Comparison of ENCODE assay signal across 18 cellular contexts in the genomic region with DNA sequence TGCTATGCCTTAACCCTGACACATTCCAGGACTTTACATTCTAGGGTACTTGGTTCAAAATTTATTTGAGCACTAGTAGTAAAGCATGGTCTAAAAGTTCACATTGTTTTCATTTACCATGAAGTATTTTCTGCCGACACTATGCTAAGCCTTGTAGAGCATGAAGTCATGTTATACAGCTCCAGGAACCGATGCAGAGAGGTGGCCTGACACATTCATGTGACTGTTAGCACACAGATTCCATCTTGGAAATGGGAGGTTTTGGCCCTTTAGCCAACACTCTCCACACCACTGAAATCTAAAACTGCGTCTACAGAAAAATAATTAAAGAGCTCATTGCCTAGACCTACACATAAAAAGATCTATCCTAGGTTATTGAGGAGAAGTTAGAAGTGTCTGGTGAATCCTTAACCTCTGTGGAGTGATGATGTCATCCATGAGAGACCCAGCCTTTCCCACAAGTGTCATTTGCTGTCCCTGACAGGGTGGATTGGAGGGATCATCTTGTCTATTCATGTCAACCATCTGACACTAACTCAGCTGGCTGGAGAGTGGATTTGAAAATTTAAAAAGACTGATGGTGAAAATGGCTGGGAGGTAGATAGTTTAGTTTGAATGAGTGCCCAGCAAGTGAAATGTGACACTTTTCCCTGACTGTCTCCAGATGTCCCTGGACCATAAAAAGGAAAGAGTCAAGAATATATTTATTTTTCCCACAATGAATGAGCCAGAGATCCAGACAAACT. TPM values are rescaled to one million over a fixed set of nuclear protein-coding genes. Genes with fewer than 3 reads are reported as not detected.
DNase-seq lines count a peak whose midpoint lies in the region; ATAC-seq, FAIRE-seq and TF ChIP-seq lines count a peak whose summit lies in the region.
"Had no signal": no experiment of that assay in that cellular context is flagged by ENCODE, and none has a peak within 500 bp of the region (broad histone marks: within the 10 kb centered on the region; RNA-seq: fewer than 3 reads in every experiment).

No MANE protein-coding gene starts in this region.

- H3K27ac ChIP-seq in HepG2 (ENCODE audit: extremely low read length, insufficient read depth, low read length) (no peak overlapping the region), subcutaneous abdominal adipose tissue (ENCODE audit: low read depth, low read length) (peak overlapping the region; percentile 68)

- H2AFZ ChIP-seq in HepG2 (ENCODE audit: low read length), result no peak overlapping the region

- FAIRE-seq in HTR-8/SVneo (lab: Jason Lieb, UNC), result peak; percentile 57
- no peak for FAIRE-seq in HepG2 (lab: Jason Lieb, UNC)
- no peak for FAIRE-seq in GM12891 (lab: Jason Lieb, UNC)
- FAIRE-seq: GM18507 had no signal

- H3K27me3 ChIP-seq in HepG2 (ENCODE audit: control insufficient read depth in 1 of 2, insufficient read depth in 2 of 2, low read length in 2 of 2), result no peaks in the 10 kb centered on the region
- H3K27me3 ChIP-seq in subcutaneous abdominal adipose tissue (ENCODE audit: control insufficient read depth in 5 of 5, insufficient read depth in 4 of 5, low read length in 5 of 5), result no peaks in the 10 kb centered on the region
- H3K27me3 ChIP-seq: MG63 had no signal

- H3K9me3 ChIP-seq in HepG2 (ENCODE audit: low read length) (no peaks in the 10 kb centered on the region), subcutaneous abdominal adipose tissue (ENCODE audit: control insufficient read depth in 5 of 5, low read length in 5 of 5) (no peaks in the 10 kb centered on the region)
- H3K9me3 ChIP-seq: MG63 had no signal

- TF ChIP-seq EP300 in HepG2 (IDR thresholded peaks at IDR 0.05; ENCODE audit: low read depth in 2 of 2, low read length in 2 of 2) (no peak), HepG2 (CRISPR knock-in tag; IDR thresholded peaks at IDR 0.05; ENCODE audit: borderline replicate concordance) (no peak)

- DNase-seq in HTR-8/SVneo (ENCODE audit: insufficient read length, low spot score) (no peak), astrocyte of the spinal cord (ENCODE audit: low read depth, low spot score) (peak; percentile 30), HepG2 (ENCODE audit: low spot score) (no peak), GM12891 (ENCODE audit: insufficient read length, low spot score) (no peak), GDM1 (lab: John Stamatoyannopoulos, UW) (no peak), NCI-H2107 (lab: John Stamatoyannopoulos, UW) (no peak)
- DNase-seq: activated CD4-positive, alpha-beta T cell treated with anti-CD3 and anti-CD28 coated beads for 4 hours; activated T-cell treated with anti-CD3 and anti-CD28 coated beads, Interleukin-2, amount 50 U/mL, for 24 hours; anterior cingulate cortex; CD8-positive, alpha-beta T cell; GF-D8; hypothalamus; NCI-H2171; stimulated activated CD4-positive, alpha-beta T cell treated with anti-CD3 and anti-CD28 coated beads, Interleukin-2, amount 100 ng/mL, for 48 hours had no signal

- H3K36me3 ChIP-seq in HepG2 (replicated peaks in 1 of 2; ENCODE audit: control insufficient read depth in 1 of 2, insufficient read depth in 2 of 2, low read length in 2 of 2) (no peaks in the 10 kb centered on the region), subcutaneous abdominal adipose tissue (ENCODE audit: control insufficient read depth in 5 of 5, insufficient read depth in 5 of 5, low read length in 5 of 5) (no peaks in the 10 kb centered on the region)
- H3K36me3 ChIP-seq: MG63 had no signal

- H3K4me1 ChIP-seq in HepG2 (ENCODE audit: insufficient read depth, low read length), result peaks cover under 1% of the 10 kb centered on the region
- H3K4me1 ChIP-seq in subcutaneous abdominal adipose tissue (ENCODE audit: control insufficient read depth in 5 of 5, insufficient read depth in 5 of 5, low read length in 5 of 5), result peaks cover 6 to 40% (median 34%) of the 10 kb centered on the region in 5 donors

- 67% methylated on average over 3 of the region's 3 CpGs for WGBS in HepG2 (ENCODE audit: low lambda C conversion rate)

- BruUV-seq in HepG2 (replicated peaks; lab: Mats Ljungman, UMichigan), result no TSS peak

- no peaks in the 10 kb centered on the region for H3K79me2 ChIP-seq in HepG2 (ENCODE audit: insufficient read depth, low read length)

- POLR2A ChIA-PET in HepG2 (lab: Yijun Ruan, JAX), result no interaction called here

- no peak for TF ChIP-seq RAD21 in HepG2 (CRISPR knock-in tag; IDR thresholded peaks at IDR 0.05)

- intact Hi-C loops in HepG2 (cut with micrococcal nuclease; ENCODE audit: unreplicated experiment), result no loop called here

- no peak overlapping the region for H3K4me2 ChIP-seq in HepG2 (ENCODE audit: low read depth, low read length)

- no peaks in the 10 kb centered on the region for H4K20me1 ChIP-seq in HepG2 (ENCODE audit: insufficient read depth, low read length)

- TF ChIP-seq CTCF in astrocyte of the spinal cord (IDR thresholded peaks at IDR 0.05; ENCODE audit: low read depth, low read length) (no peak), HepG2 (CRISPR knock-in tag; IDR thresholded peaks at IDR 0.05) (no peak)

- no peak overlapping the region for H3K9ac ChIP-seq in HepG2 (ENCODE audit: insufficient read depth, low read depth, low read length)
- peak overlapping the region in 1 of 5 donors; percentile 1 for H3K9ac ChIP-seq in subcutaneous abdominal adipose tissue (ENCODE audit: low read length in 5 of 5)

- in situ Hi-C loops in astrocyte of the spinal cord (cut with HindIII; ENCODE audit: low sequenced_read_pairs) (no loop called here), HepG2 (cut with HindIII; ENCODE audit: extremely low pct_ligation_motif_present, low pct_unique_long_range_greater_than_20kb) (no loop called here)

- H3K4me3 ChIP-seq in astrocyte of the spinal cord (ENCODE audit: low read depth, low read length) (peak overlapping the region; percentile 46), HepG2 (replicated peaks in 1 of 3; ENCODE audit: insufficient read depth in 1 of 3, low read depth in 2 of 3, low read length in 3 of 3) (no peak overlapping the region), subcutaneous abdominal adipose tissue (ENCODE audit: low read depth in 1 of 5, low read length in 5 of 5) (peak overlapping the region in 3 of 5 donors; percentile 23 to 50 (median 26))
- H3K4me3 ChIP-seq: MG63 had no signal

- no peak for ATAC-seq in HepG2
- ATAC-seq: CD8-positive, alpha-beta T cell had no signal

- CTCF ChIA-PET in HepG2 (lab: Yijun Ruan, JAX; ENCODE audit: low intra/inter-chr PET ratio, low total read pairs), result no interaction called here

- TF ChIP-seq POLR2A in HepG2 (IDR thresholded peaks at IDR 0.05; ENCODE audit: insufficient read depth in 1 of 2, low read depth in 2 of 2, low read length in 2 of 2), result no peak
- no peak for TF ChIP-seq POLR2A in GM12891 (IDR thresholded peaks at IDR 0.05; ENCODE audit: low read depth, low read length)

RNA-seq across cellular contexts. Expression of gene RANBP3L, which starts 1.3 kb away (rescaled TPM):
- total RNA-seq in HepG2 (2016; rRNA removed; fragmentation: Illumina TruSeq; extraction: Trizol), result 0.09 TPM in 1 of 2 replicates, not detected in the other
- total RNA-seq in HepG2 (2016; cell fraction: cytosol; rRNA removed; fragmentation: Illumina TruSeq; extraction: Trizol; ENCODE audit: low read depth), result not detected in 2 replicates
- not detected in 2 replicates for total RNA-seq in HepG2 (2016; cell fraction: insoluble cytoplasmic fraction; rRNA removed; fragmentation: Illumina TruSeq; extraction: Trizol)
- total RNA-seq in HepG2 (2016; cell fraction: membrane; rRNA removed; fragmentation: Illumina TruSeq; extraction: Trizol), result not detected in 2 replicates
- 0.84 TPM in 1 of 2 replicates, not detected in the other for total RNA-seq in HepG2 (2016; cell fraction: nucleus; rRNA removed; fragmentation: Illumina TruSeq; extraction: Trizol)
- not detected in 2 replicates for polyA plus RNA-seq in HepG2 (2011; rRNA removed)
- 0.01 TPM in 1 of 2 replicates, not detected in the other for polyA plus RNA-seq in HepG2 (2011; cell fraction: cytosol; rRNA removed)
- polyA plus RNA-seq in HepG2 (2011; cell fraction: nucleus; rRNA removed), result not detected in 2 replicates
- 0.15 and 0.25 TPM in 2 replicates for polyA plus RNA-seq in HepG2 (2012)
- polyA plus RNA-seq in HepG2 (2016; cell fraction: cytosol; fragmentation: Illumina TruSeq; extraction: Trizol; ENCODE audit: low read depth), result not detected in 2 replicates
- not detected in 2 replicates for polyA plus RNA-seq in HepG2 (2016; cell fraction: insoluble cytoplasmic fraction; fragmentation: Illumina TruSeq; extraction: Trizol; ENCODE audit: low read depth)
- polyA plus RNA-seq in HepG2 (2016; cell fraction: membrane; fragmentation: Illumina TruSeq; extraction: Trizol; ENCODE audit: low read depth), result not detected in 2 replicates
- not detected in 2 replicates for polyA plus RNA-seq in HepG2 (2016; cell fraction: nucleus; fragmentation: Illumina TruSeq; extraction: Trizol; ENCODE audit: insufficient read depth, low read depth)
- polyA minus RNA-seq in HepG2 (2011; rRNA and poly(A)+ RNA removed; ENCODE audit: low replicate concordance), result 1.2 TPM in 1 of 2 replicates, not detected in the other
- polyA minus RNA-seq in HepG2 (2011; cell fraction: cytosol; rRNA and poly(A)+ RNA removed), result not detected in 2 replicates
- not detected in 2 replicates for polyA minus RNA-seq in HepG2 (2011; cell fraction: nucleus; rRNA and poly(A)+ RNA removed)
- not detected for polyA plus RNA-seq in GM12891 (2012; ENCODE audit: low read depth, missing spikeins)
- total RNA-seq: CD8-positive, alpha-beta T cell; T-helper 1 cell treated with Interleukin-12 subunit alpha and Interleukin-12 subunit beta and Interleukin-4 antibody, amounts not matched to agents 30 ng/mL and 1 ng/mL, for 36 hours had no signal

RNA-seq across cellular contexts. Expression of gene NADK2, which starts 58.6 kb away (rescaled TPM):
- total RNA-seq in HepG2 (2016; rRNA removed; fragmentation: Illumina TruSeq; extraction: Trizol), result 71.4 and 94.9 TPM in 2 replicates
- total RNA-seq in HepG2 (2016; cell fraction: cytosol; rRNA removed; fragmentation: Illumina TruSeq; extraction: Trizol; ENCODE audit: low read depth), result 16.2 and 22.5 TPM in 2 replicates
- 66.3 and 99.8 TPM in 2 replicates for total RNA-seq in HepG2 (2016; cell fraction: insoluble cytoplasmic fraction; rRNA removed; fragmentation: Illumina TruSeq; extraction: Trizol)
- 39.1 and 45.5 TPM in 2 replicates for total RNA-seq in HepG2 (2016; cell fraction: membrane; rRNA removed; fragmentation: Illumina TruSeq; extraction: Trizol)
- 36.8 and 39.2 TPM in 2 replicates for total RNA-seq in HepG2 (2016; cell fraction: nucleus; rRNA removed; fragmentation: Illumina TruSeq; extraction: Trizol)
- 13.9 and 14.6 TPM in 2 replicates for polyA plus RNA-seq in HepG2 (2011; rRNA removed)
- 6.9 and 10.4 TPM in 2 replicates for polyA plus RNA-seq in HepG2 (2011; cell fraction: cytosol; rRNA removed)
- 5.7 and 12.0 TPM in 2 replicates for polyA plus RNA-seq in HepG2 (2011; cell fraction: nucleus; rRNA removed)
- 28.2 and 41.4 TPM in 2 replicates for polyA plus RNA-seq in HepG2 (2012)
- polyA plus RNA-seq in HepG2 (2016; cell fraction: cytosol; fragmentation: Illumina TruSeq; extraction: Trizol; ENCODE audit: low read depth), result 11.5 and 11.7 TPM in 2 replicates
- 63.7 and 67.5 TPM in 2 replicates for polyA plus RNA-seq in HepG2 (2016; cell fraction: insoluble cytoplasmic fraction; fragmentation: Illumina TruSeq; extraction: Trizol; ENCODE audit: low read depth)
- polyA plus RNA-seq in HepG2 (2016; cell fraction: membrane; fragmentation: Illumina TruSeq; extraction: Trizol; ENCODE audit: low read depth), result 21.2 and 22.8 TPM in 2 replicates
- polyA plus RNA-seq in HepG2 (2016; cell fraction: nucleus; fragmentation: Illumina TruSeq; extraction: Trizol; ENCODE audit: insufficient read depth, low read depth), result 67.8 and 71.3 TPM in 2 replicates
- polyA minus RNA-seq in HepG2 (2011; rRNA and poly(A)+ RNA removed; ENCODE audit: low replicate concordance), result 15.0 and 26.4 TPM in 2 replicates
- polyA minus RNA-seq in HepG2 (2011; cell fraction: cytosol; rRNA and poly(A)+ RNA removed), result 20.1 and 29.7 TPM in 2 replicates
- 14.9 and 16.9 TPM in 2 replicates for polyA minus RNA-seq in HepG2 (2011; cell fraction: nucleus; rRNA and poly(A)+ RNA removed)
- 1.3 TPM for polyA plus RNA-seq in GM12891 (2012; ENCODE audit: low read depth, missing spikeins)

Comparison
In these comparisons a context has a peak if more than half of its experiments do, and no peak if none do; other contexts are left out.
1. H3K4me3 ChIP-seq: peak in astrocyte of the spinal cord (single experiment) and subcutaneous abdominal adipose tissue (3 of 5); none in HepG2 (0 of 3).